ENCODE assay signal across 21 cellular contexts in genomic region chr14:39122330-39123138, GRCh38.
"Had no signal": no experiment of that assay in that cellular context is flagged by ENCODE, and none has a peak within 500 bp of the region (broad histone marks: within the 10 kb centered on the region; RNA-seq: fewer than 3 reads in every experiment).

No MANE protein-coding gene starts in this region.

- ATAC-seq: activated naive CD8-positive, alpha-beta T cell treated with anti-CD3 and anti-CD28 coated beads, Interleukin-2, amount 50 U/mL, for 24 hours; effector memory CD8-positive, alpha-beta T cell; esophagus mucosa; gastrocnemius medialis; left ventricle myocardium superior; stimulated activated naive CD8-positive, alpha-beta T cell treated with anti-CD3 and anti-CD28 coated beads, Interleukin-15, Interleukin-2, amounts not matched to agents 100 U/mL and 50 U/mL, for 24 hours had no signal

- H3K27ac ChIP-seq: colonic mucosa, dorsolateral prefrontal cortex, gastrocnemius medialis had no signal

- H3K4me1 ChIP-seq: colonic mucosa, gastrocnemius medialis, tibial artery had no signal

- FAIRE-seq: endothelial cell of umbilical vein had no signal

- H3K4me3 ChIP-seq: colonic mucosa, dorsolateral prefrontal cortex, gastrocnemius medialis, tibial artery had no signal

- H3K9me3 ChIP-seq: colonic mucosa, gastrocnemius medialis, tibial artery had no signal

- H3K27me3 ChIP-seq: colonic mucosa, dorsolateral prefrontal cortex, gastrocnemius medialis, tibial artery had no signal

- DNase-seq: activated CD4-positive, alpha-beta memory T cell treated with anti-CD3 and anti-CD28 coated beads, Interleukin-2, amount 10 ng/mL, durations not matched to agents 7 days and 5 days; activated CD4-positive, alpha-beta T cell treated with anti-CD3 and anti-CD28 coated beads for 48 hours; activated gamma-delta T cell; activated naive CD4-positive, alpha-beta T cell treated with anti-CD3 and anti-CD28 coated beads, Interleukin-2, amount 50 U/mL, for 16 hours; activated naive CD8-positive, alpha-beta T cell treated with anti-CD3 and anti-CD28 coated beads, Interleukin-2, amount 50 U/mL, for 24 hours; aorta; central memory CD4-positive, alpha-beta T cell; colonic mucosa; dorsolateral prefrontal cortex; effector memory CD8-positive, alpha-beta T cell; gastrocnemius medialis; hippocampal formation; left ventricle myocardium superior; naive B cell; occipital lobe; posterior cingulate gyrus; stimulated activated CD4-positive, alpha-beta T cell treated with anti-CD3 and anti-CD28 coated beads, Interleukin-4, amount 100 ng/mL, for 4 hours; stimulated activated naive CD8-positive, alpha-beta T cell treated with anti-CD3 and anti-CD28 coated beads, Interleukin-15, Interleukin-2, amounts not matched to agents 100 U/mL and 50 U/mL, for 24 hours; tibial artery had no signal
